24 cellular contexts compared by ENCODE assay signal in genomic region chr11:73747762-73748161, GRCh38.
"Had no signal": no experiment of that assay in that cellular context is flagged by ENCODE, and none has a peak within 500 bp of the region (broad histone marks: within the 10 kb centered on the region; RNA-seq: fewer than 3 reads in every experiment).

No MANE protein-coding gene starts in this region.

- H3K4me1 Mint-ChIP-seq: endodermal cell had no signal

- H3K4me2 ChIP-seq: hepatocyte had no signal

- H3K9ac ChIP-seq: parathyroid adenoma had no signal

- H3K9me3 Mint-ChIP-seq: dendritic cell treated with granulocyte-macrophage colony-stimulating factor and Interleukin-4, amounts not matched to agents 40 ng/mL and 50 ng/mL, for 4 days; endodermal cell; naive B cell; nephron; stimulated activated memory B cell treated with anti-CD40 and anti-IgM and Interleukin-4, amounts not matched to agents 10 μg/mL and 1 μg/mL and 100 μg/mL, for 72 hours had no signal

- H3K4me1 ChIP-seq: parathyroid adenoma, prostate gland had no signal

- H3K27me3 Mint-ChIP-seq: dendritic cell treated with granulocyte-macrophage colony-stimulating factor and Interleukin-4, amounts not matched to agents 40 ng/mL and 50 ng/mL, for 4 days; naive B cell; stimulated activated memory B cell treated with anti-CD40 and anti-IgM and Interleukin-4, amounts not matched to agents 10 μg/mL and 1 μg/mL and 100 μg/mL, for 72 hours had no signal

- H2AFZ ChIP-seq: hepatocyte, parathyroid adenoma had no signal

- H3K27me3 ChIP-seq: hepatocyte, right lobe of liver, stomach had no signal

- FAIRE-seq: colon, endothelial cell of umbilical vein, kidney, urothelium cell line had no signal

- DNase-seq: endodermal cell; erythroblast; foreskin melanocyte; head of caudate nucleus; kidney; left cardiac atrium; left ventricle myocardium superior; mesenchymal stem cell; naive B cell; retina; right lobe of liver; stimulated activated CD4-positive, alpha-beta T cell treated with anti-CD3 and anti-CD28 coated beads, Interleukin-4, amount 100 ng/mL, for 24 hours; stomach; trophoblast cell had no signal

- H3K4me3 ChIP-seq: hepatocyte, lung, prostate gland, right lobe of liver, stomach had no signal

- H3K36me3 Mint-ChIP-seq: naive B cell had no signal

- H3K9me3 ChIP-seq: prostate gland, right lobe of liver, stomach had no signal

- H3K27ac ChIP-seq: hepatocyte, parathyroid adenoma, prostate gland, right lobe of liver, stomach had no signal

- ATAC-seq: left cardiac atrium; left ventricle myocardium superior; stimulated activated memory B cell treated with anti-CD40 and anti-IgM and Interleukin-4, amounts not matched to agents 10 μg/mL and 1 μg/mL and 100 μg/mL, for 72 hours had no signal

- H3K4me3 Mint-ChIP-seq: dendritic cell treated with granulocyte-macrophage colony-stimulating factor and Interleukin-4, amounts not matched to agents 40 ng/mL and 50 ng/mL, for 4 days; endodermal cell; naive B cell; nephron; stimulated activated memory B cell treated with anti-CD40 and anti-IgM and Interleukin-4, amounts not matched to agents 10 μg/mL and 1 μg/mL and 100 μg/mL, for 72 hours had no signal

- H3K27ac Mint-ChIP-seq: dendritic cell treated with granulocyte-macrophage colony-stimulating factor and Interleukin-4, amounts not matched to agents 40 ng/mL and 50 ng/mL, for 4 days; endodermal cell; nephron; stimulated activated memory B cell treated with anti-CD40 and anti-IgM and Interleukin-4, amounts not matched to agents 10 μg/mL and 1 μg/mL and 100 μg/mL, for 72 hours had no signal

- H3K36me3 ChIP-seq: prostate gland, right lobe of liver had no signal
